ENCODE assay signal across 16 cellular contexts in the genomic region with DNA sequence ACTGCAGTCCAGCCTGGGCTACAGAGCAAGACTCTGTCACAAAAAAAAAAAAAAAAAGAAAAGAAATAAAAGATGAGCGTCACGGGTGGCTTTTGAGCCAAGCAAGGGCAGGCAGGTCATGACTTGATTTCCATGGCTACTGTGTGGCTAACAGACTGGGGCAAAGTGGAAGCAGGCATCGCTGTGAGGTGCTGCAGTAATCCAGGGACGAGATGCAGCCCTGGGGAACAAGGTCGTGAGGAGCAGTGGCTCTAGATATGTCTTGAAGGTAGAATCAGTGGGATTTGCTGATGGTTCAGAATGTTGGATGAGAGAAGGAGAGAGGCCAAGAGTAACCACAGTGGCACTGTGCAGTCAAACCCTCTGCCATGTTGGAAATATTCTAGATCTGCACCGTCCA. TPM values are rescaled to one million over a fixed set of nuclear protein-coding genes. Genes with fewer than 3 reads are reported as not detected.
DNase-seq lines count a peak whose midpoint lies in the region; ATAC-seq and TF ChIP-seq lines count a peak whose summit lies in the region.
"Had no signal": no experiment of that assay in that cellular context is flagged by ENCODE, and none has a peak within 500 bp of the region (broad histone marks: within the 10 kb centered on the region; RNA-seq: fewer than 3 reads in every experiment).

No MANE protein-coding gene starts in this region.

- H3K4me1 Mint-ChIP-seq in neural crest cell, result peaks cover 10% of the 10 kb centered on the region

- H4K20me1 ChIP-seq in SK-N-SH (ENCODE audit: insufficient read depth), result peaks cover 4% of the 10 kb centered on the region; the same call in 1 of the 2 replicates

- TF ChIP-seq RAD21 in SK-N-SH (IDR thresholded peaks at IDR 0.05; ENCODE audit: low read length), result no peak

- peak overlapping the region; percentile 48 for H3K4me3 Mint-ChIP-seq in neural crest cell
- H3K4me3 Mint-ChIP-seq: CD4-positive, alpha-beta T cell had no signal

- no peak for TF ChIP-seq EP300 in SK-N-SH (IDR thresholded peaks at IDR 0.05; ENCODE audit: borderline replicate concordance in 1 of 2, low read depth in 1 of 2, low read length in 1 of 2)

- no peak overlapping the region for H3K27ac Mint-ChIP-seq in neural crest cell (ENCODE audit: unreplicated experiment)
- H3K27ac Mint-ChIP-seq: CD4-positive, alpha-beta T cell had no signal

- H3K9me2 ChIP-seq in SK-N-SH, result no peaks in the 10 kb centered on the region

- peak; percentile 13 for ATAC-seq in SK-N-SH treated with all-trans-retinoic acid at 6 μM for 48 hours
- ATAC-seq in GM21717 (IDR thresholded peaks at IDR 0.05; ENCODE audit: unreplicated experiment), result no peak
- ATAC-seq: GM12878, HCT116 had no signal

- no peak overlapping the region for H3K27ac ChIP-seq in SK-N-SH (ENCODE audit: low read depth in 2 of 2, low read length in 1 of 2)
- no peak overlapping the region for H3K27ac ChIP-seq in spleen
- H3K27ac ChIP-seq: 22Rv1, GM23248, HL-60 had no signal

- peaks cover 0 to 5% of the 10 kb centered on the region in 2 experiments; a peak in 1 of 4 replicates for H3K4me1 ChIP-seq in SK-N-SH (ENCODE audit: control insufficient read depth in 1 of 2, insufficient read depth in 2 of 2, low read depth in 1 of 2, low read length in 1 of 2)
- H3K4me1 ChIP-seq in spleen, result peaks cover 5 to 34% (median 13%) of the 10 kb centered on the region in 6 donors

- intact Hi-C loops in spleen (cut with DNase I; ENCODE audit: low total_unique reads), result no loop called here

- no peaks in the 10 kb centered on the region for H3K9me3 ChIP-seq in SK-N-SH
- H3K9me3 ChIP-seq in spleen, result no peaks in the 10 kb centered on the region

- no peak overlapping the region for H3K4me3 ChIP-seq in SK-N-SH (ENCODE audit: low read depth in 2 of 2, low read length in 1 of 2)
- no peak overlapping the region for H3K4me3 ChIP-seq in spleen
- H3K4me3 ChIP-seq: GM12878, GM23248 had no signal

- POLR2A ChIA-PET in SK-N-SH (lab: Yijun Ruan, JAX), result no interaction called here

- no peaks in the 10 kb centered on the region for H3K79me2 ChIP-seq in SK-N-SH (ENCODE audit: insufficient read depth)

- H3K36me3 Mint-ChIP-seq in neural crest cell (ENCODE audit: low read depth), result peaks cover 3% of the 10 kb centered on the region

- H3K27me3 Mint-ChIP-seq in neural crest cell (ENCODE audit: low read depth), result peaks cover 41% of the 10 kb centered on the region
- H3K27me3 Mint-ChIP-seq: CD4-positive, alpha-beta T cell had no signal

- no peak overlapping the region for H3K4me2 ChIP-seq in SK-N-SH

- TF ChIP-seq CTCF in SK-N-SH (IDR thresholded peaks at IDR 0.05) (no peak), neural crest cell (conservative IDR thresholded peaks at IDR 0.05) (no peak), spleen (IDR thresholded peaks at IDR 0.05 in 8 of 11, conservative IDR thresholded peaks at IDR 0.05 in 3 of 11) (no peak)

- H3K27me3 ChIP-seq in SK-N-SH (ENCODE audit: insufficient read depth) (no peaks in the 10 kb centered on the region), spleen (replicated peaks in 1 of 7) (peaks cover 0 to 6% (median 0%) of the 10 kb centered on the region in 7 donors)

- H3K9ac ChIP-seq in SK-N-SH, result no peak overlapping the region
- H3K9ac ChIP-seq: GM23248 had no signal

- CTCF ChIA-PET in SK-N-SH (lab: Yijun Ruan, JAX), result interaction anchor here (1.7 kb wide), 1 partner anchor 68 kb away, joined by 6 read pairs; no protein-coding TSS in a partner anchor

- no peak for TF ChIP-seq POLR2A in spleen (IDR thresholded peaks at IDR 0.05)

- peaks cover 41% of the 10 kb centered on the region for H3F3A ChIP-seq in SK-N-SH (replicated peaks; ENCODE audit: insufficient read depth)

- H3K36me3 ChIP-seq in SK-N-SH (replicated peaks in 1 of 2; ENCODE audit: control insufficient read depth in 1 of 2, insufficient read depth in 2 of 2, low read length in 1 of 2) (peaks cover 15 to 39% of the 10 kb centered on the region in 2 experiments), spleen (peaks cover 0 to 33% (median 7%) of the 10 kb centered on the region in 6 donors)

- no peaks in the 10 kb centered on the region for H3K9me3 Mint-ChIP-seq in neural crest cell
- H3K9me3 Mint-ChIP-seq: CD4-positive, alpha-beta T cell had no signal

- WGBS in SK-N-SH (ENCODE audit: low lambda C conversion rate), result 48% methylated on average over 6 of the region's 6 CpGs
- 79 to 84% (median 83%) methylated on average over 6 of the region's 6 CpGs for WGBS in spleen, 5 donors

- H2AFZ ChIP-seq in SK-N-SH (ENCODE audit: low read depth), result no peak overlapping the region
- H2AFZ ChIP-seq: GM23248 had no signal

- DNase-seq in SK-N-SH (no peak), neural crest cell (ENCODE audit: low read depth, low spot score) (no peak), NK-92 (lab: John Stamatoyannopoulos, UW; ENCODE audit: unreplicated experiment) (no peak), spleen (no peak)
- DNase-seq: AML-193; CD4-positive, alpha-beta T cell; DMS79 had no signal

TF ChIP-seq in SK-N-SH treated with all-trans-retinoic acid at 6 μM for 48 hours, 23 proteins besides CTCF, POLR2A, EP300 and RAD21 (continues in another document):
- no peak for TF ChIP-seq PPARA (CRISPR knock-in tag; IDR thresholded peaks at IDR 0.05; ENCODE audit: borderline replicate concordance)
- no peak for TF ChIP-seq ARNTL (CRISPR knock-in tag; IDR thresholded peaks at IDR 0.05; ENCODE audit: borderline replicate concordance, low read depth)
- TF ChIP-seq ZNF70 (CRISPR knock-in tag; IDR thresholded peaks at IDR 0.05), result no peak
- no peak for TF ChIP-seq ZC3H10 (CRISPR knock-in tag; IDR thresholded peaks at IDR 0.05)
- TF ChIP-seq RARB (CRISPR knock-in tag; IDR thresholded peaks at IDR 0.05), result no peak

TF ChIP-seq in SK-N-SH, 30 proteins besides CTCF, POLR2A, EP300 and RAD21:
- TF ChIP-seq, protein P1, sequence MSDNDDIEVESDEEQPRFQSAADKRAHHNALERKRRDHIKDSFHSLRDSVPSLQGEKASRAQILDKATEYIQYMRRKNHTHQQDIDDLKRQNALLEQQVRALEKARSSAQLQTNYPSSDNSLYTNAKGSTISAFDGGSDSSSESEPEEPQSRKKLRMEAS (IDR thresholded peaks at IDR 0.05; ENCODE audit: low read depth), result no peak
- TF ChIP-seq RFX5 (IDR thresholded peaks at IDR 0.05; ENCODE audit: low read length) (no peak), EZH2phosphoT487 (IDR thresholded peaks at IDR 0.05; ENCODE audit: borderline replicate concordance, low read depth) (no peak), GABPA (IDR thresholded peaks at IDR 0.05; ENCODE audit: low read depth) (no peak), RXRA (IDR thresholded peaks at IDR 0.05; ENCODE audit: borderline replicate concordance, low read depth) (no peak), MXI1 (IDR thresholded peaks at IDR 0.05; ENCODE audit: low read depth, low read length) (no peak)

TF ChIP-seq in PFSK-1, 5 proteins besides CTCF, POLR2A, EP300 and RAD21:
- TF ChIP-seq SIN3A (IDR thresholded peaks at IDR 0.05; ENCODE audit: borderline replicate concordance, insufficient read depth, low read length), result no peak
- TF ChIP-seq POLR2AphosphoS5 (IDR thresholded peaks at IDR 0.05; ENCODE audit: low read depth, low read length), result 0 out of 2 replicates have a peak, but pooled peaks have one; percentile 12
- TF ChIP-seq FOXP2 (optimal IDR thresholded peaks at IDR 0.05; ENCODE audit: borderline replicate concordance, extremely low read depth, extremely low read length, insufficient read depth), result no peak
TF ChIP-seq in PFSK-1: peak in this region for 1.

RNA-seq across cellular contexts. Expression of a gene that starts 14.2 kb away (rescaled TPM):
- polyA plus RNA-seq in SK-N-SH (2012; rRNA removed), result not detected in 2 replicates
- not detected in 2 replicates for polyA plus RNA-seq in SK-N-SH (2012; cell fraction: cytosol; rRNA removed)
- polyA plus RNA-seq in SK-N-SH (2012; cell fraction: nucleus; rRNA removed), result 0.04 and 0.06 TPM in 2 replicates
- polyA plus RNA-seq in PFSK-1 (2012; ENCODE audit: insufficient read length, low read depth), result 0.69 TPM
- not detected in 2 replicates for total RNA-seq in neural crest cell
- total RNA-seq in spleen, result under 1 TPM in 2 of 7 donors, not detected in 5; 0.22 to 0.54 TPM
- polyA plus RNA-seq in spleen, result under 1 TPM in 2 of 3 donors, not detected in 1; 0.11 to 0.58 TPM
- total RNA-seq: CD4-positive, alpha-beta T cell; G401; GM12878 had no signal
- polyA plus RNA-seq: GM12878, GM23248 had no signal

RNA-seq across cellular contexts. Expression of a gene that starts 16.4 kb away (rescaled TPM):
- polyA plus RNA-seq in SK-N-SH (2012; rRNA removed) (12.6 and 15.8 TPM in 2 replicates), spleen (10 to 100 TPM in 2 of 3 donors, 1 to 10 TPM in 1; 9.6 to 44.2 (median 20.2) TPM)
- 4.5 and 7.2 TPM in 2 replicates for polyA plus RNA-seq in SK-N-SH (2012; cell fraction: cytosol; rRNA removed)
- 97.2 and 166 TPM in 2 replicates for polyA plus RNA-seq in SK-N-SH (2012; cell fraction: nucleus; rRNA removed)
- polyA plus RNA-seq in PFSK-1 (2012; ENCODE audit: insufficient read length, low read depth), result 26.2 TPM
- total RNA-seq in neural crest cell (3.0 and 4.2 TPM in 2 replicates), spleen (10 to 100 TPM; 16.4 to 29.3 (median 20.1) TPM)

RNA-seq across cellular contexts. Expression of a gene that starts 42.1 kb away (rescaled TPM):
- 0.03 TPM in 1 of 2 replicates, not detected in the other for polyA plus RNA-seq in SK-N-SH (2012; rRNA removed)
- not detected in 2 replicates for polyA plus RNA-seq in SK-N-SH (2012; cell fraction: cytosol; rRNA removed)
- polyA plus RNA-seq in SK-N-SH (2012; cell fraction: nucleus; rRNA removed), result 0.08 TPM in 1 of 2 replicates, not detected in the other
- not detected for polyA plus RNA-seq in PFSK-1 (2012; ENCODE audit: insufficient read length, low read depth)
- not detected in 2 replicates for total RNA-seq in neural crest cell
- total RNA-seq in spleen, result 100 to 1,000 TPM; 103 to 344 (median 144) TPM
- polyA plus RNA-seq in spleen, result 10 to 100 TPM in 2 of 3 donors, 1 to 10 TPM in 1; 7.2 to 24.1 (median 12.2) TPM
- total RNA-seq: G401, GM12878, GM23248 had no signal
- polyA plus RNA-seq: GM12878, GM23248 had no signal

RNA-seq across cellular contexts. Expression of a gene that starts 51.4 kb away (rescaled TPM):
- polyA plus RNA-seq in SK-N-SH (2012; rRNA removed) (not detected in 2 replicates), spleen (1 to 10 TPM; 1.5 to 3.8 (median 2.0) TPM)
- polyA plus RNA-seq in SK-N-SH (2012; cell fraction: cytosol; rRNA removed), result not detected in 2 replicates
- not detected in 2 replicates for polyA plus RNA-seq in SK-N-SH (2012; cell fraction: nucleus; rRNA removed)
- 0.24 TPM for polyA plus RNA-seq in PFSK-1 (2012; ENCODE audit: insufficient read length, low read depth)
- total RNA-seq in neural crest cell (not detected in 2 replicates), spleen (10 to 100 TPM; 18.6 to 88.0 (median 37.1) TPM)
- total RNA-seq: CD4-positive, alpha-beta T cell; G401; GM12878; GM23248 had no signal
- polyA plus RNA-seq: GM12878, GM23248 had no signal

Comparison
In these comparisons a context has a peak if more than half of its experiments do, and no peak if none do; other contexts are left out.
1. RNA of a gene that starts 42.1 kb away (total RNA-seq): 103 to 344 TPM in spleen; not detected in neural crest cell; every median in the first group is over 100 times any median in the second.